ENCODE assay signal across 28 cellular contexts in the genomic region with DNA sequence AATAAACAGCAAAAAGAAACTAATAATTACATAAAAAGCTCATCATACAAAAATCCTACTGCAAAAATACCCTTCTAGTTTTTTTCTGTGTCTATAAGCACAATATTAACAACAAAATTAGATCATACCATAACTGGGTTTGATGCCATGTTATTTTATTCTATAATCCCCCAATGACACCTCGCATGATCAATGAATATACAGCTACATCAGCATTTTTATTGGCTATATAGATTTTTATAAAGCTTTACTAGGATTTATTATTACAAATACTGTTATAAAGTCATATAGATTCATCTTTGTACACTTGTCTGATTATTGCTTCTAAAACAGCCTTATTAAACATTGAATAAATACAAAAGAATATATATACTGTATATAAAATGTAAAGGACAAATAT. TPM values are rescaled to one million over a fixed set of nuclear protein-coding genes. Genes with fewer than 3 reads are reported as not detected.
A peak's percentile ranks its signal among the peaks of the same experiment; 100 is the strongest.
DNase-seq lines count a peak whose midpoint lies in the region; ATAC-seq, FAIRE-seq and TF ChIP-seq lines count a peak whose summit lies in the region.
"Had no signal": no experiment of that assay in that cellular context is flagged by ENCODE, and none has a peak within 500 bp of the region (broad histone marks: within the 10 kb centered on the region; RNA-seq: fewer than 3 reads in every experiment).

No MANE protein-coding gene starts in this region.

- TF ChIP-seq EP300 in HepG2 (IDR thresholded peaks at IDR 0.05; ENCODE audit: low read depth in 2 of 2, low read length in 2 of 2), result no peak
- TF ChIP-seq EP300 in HepG2 (CRISPR knock-in tag; IDR thresholded peaks at IDR 0.05; ENCODE audit: borderline replicate concordance), result no peak
- TF ChIP-seq EP300 in K562 (IDR thresholded peaks at IDR 0.05; ENCODE audit: low read length), result no peak

- in situ Hi-C loops in HepG2 (cut with HindIII; ENCODE audit: extremely low pct_ligation_motif_present, low pct_unique_long_range_greater_than_20kb) (loop anchor here (10.0 kb wide), 1 partner anchor 301 kb away; no protein-coding TSS in a partner anchor), K562 (cut with MboI) (no loop called here)

- no peak for DNase-seq in HepG2 (ENCODE audit: low spot score)
- DNase-seq in right lobe of liver, result no peak
- no peak for DNase-seq in K562 (ENCODE audit: extremely low read depth in 1 of 4, low spot score in 3 of 4)
- no peak for DNase-seq in kidney
- no peak for DNase-seq in NCI-H2171 treated with DMSO at 0.1 percent for 48 hours (lab: John Stamatoyannopoulos, UW)
- DNase-seq in NCI-H524 treated with DMSO at 0.1 percent for 48 hours (lab: John Stamatoyannopoulos, UW), result no peak
- DNase-seq: C1 segment of cervical spinal cord; CD4-positive, alpha-beta memory T cell; CD4-positive, CD25-positive, alpha-beta regulatory T cell; CD8-positive, alpha-beta memory T cell; DMS 273 treated with DMSO at 0.1 percent for 48 hours; DMS153; DMS79; DND-41; EL; GDM1 had no signal

- H3K4me2 ChIP-seq in HepG2 (ENCODE audit: low read depth, low read length) (no peak overlapping the region), K562 (ENCODE audit: insufficient read depth, low read length) (no peak overlapping the region)
- H3K4me2 ChIP-seq: BLaER1 had no signal

- POLR2A ChIA-PET in HepG2 (lab: Yijun Ruan, JAX) (no interaction called here), K562 (lab: Yijun Ruan, JAX) (interaction anchor here (0.5 kb wide), 1 partner anchor 71 kb away, joined by 3 read pairs; no protein-coding TSS in a partner anchor)

- H3K4me1 ChIP-seq in HepG2 (ENCODE audit: insufficient read depth, low read length), result no peaks in the 10 kb centered on the region
- H3K4me1 ChIP-seq in right lobe of liver, result no peaks in the 10 kb centered on the region
- H3K4me1 ChIP-seq in K562 (replicated peaks in 1 of 2; ENCODE audit: control insufficient read depth in 2 of 2, insufficient read depth in 2 of 2, low read length in 2 of 2), result peaks cover 6 to 20% of the 10 kb centered on the region in 2 experiments
- H3K4me1 ChIP-seq in kidney (ENCODE audit: control insufficient read depth in 1 of 2, insufficient read depth in 1 of 2, low read depth in 1 of 2, low read length in 2 of 2), result no peaks in the 10 kb centered on the region
- H3K4me1 ChIP-seq: BE2C, BLaER1 had no signal

- H3K9me3 ChIP-seq in HepG2 (ENCODE audit: low read length) (no peaks in the 10 kb centered on the region), right lobe of liver (no peaks in the 10 kb centered on the region), K562 (replicated peaks; ENCODE audit: control insufficient read depth, insufficient read depth, low read depth, low read length) (no peaks in the 10 kb centered on the region), kidney (ENCODE audit: control insufficient read depth in 1 of 2, low read length in 2 of 2) (no peaks in the 10 kb centered on the region)
- H3K9me3 ChIP-seq: BE2C, BLaER1 had no signal

- CTCF ChIA-PET in HepG2 (lab: Yijun Ruan, JAX; ENCODE audit: low intra/inter-chr PET ratio, low total read pairs), result no interaction called here
- CTCF ChIA-PET in K562 (lab: Yijun Ruan, JAX; ENCODE audit: low intra/inter-chr PET ratio), result interaction anchor here (0.7 to 1.1 kb wide), 3 partner anchors 49 to 101 kb away, joined by 4 to 5 read pairs (median 4); no protein-coding TSS in a partner anchor

- 3% methylated on average over 1 of the region's 1 CpG for WGBS in HepG2 (ENCODE audit: low lambda C conversion rate)
- WGBS in right lobe of liver (ENCODE audit: insufficient coverage, low coverage, low lambda C conversion rate, missing lambda C conversion rate), result 60% methylated on average over 1 of the region's 1 CpG
- 47% methylated on average over 1 of the region's 1 CpG for whole genome bisulfite sequencing in K562 (ENCODE audit: insufficient coverage, low coverage, missing lambda C conversion rate)

- TF ChIP-seq POLR2A in HepG2 (IDR thresholded peaks at IDR 0.05; ENCODE audit: insufficient read depth in 1 of 2, low read depth in 2 of 2, low read length in 2 of 2) (no peak), right lobe of liver (IDR thresholded peaks at IDR 0.05) (no peak), K562 (conservative IDR thresholded peaks at IDR 0.05) (no peak)

- H3K27ac ChIP-seq in HepG2 (ENCODE audit: extremely low read length, insufficient read depth, low read length), result no peak overlapping the region
- no peak overlapping the region for H3K27ac ChIP-seq in right lobe of liver
- no peak overlapping the region for H3K27ac ChIP-seq in K562 (ENCODE audit: extremely low read depth, low read depth, low read length)
- no peak overlapping the region for H3K27ac ChIP-seq in kidney (ENCODE audit: low read depth in 2 of 2, low read length in 2 of 2)
- H3K27ac ChIP-seq: 22Rv1, BLaER1 had no signal

- no peaks in the 10 kb centered on the region for H3K36me3 ChIP-seq in HepG2 (replicated peaks in 1 of 2; ENCODE audit: control insufficient read depth in 1 of 2, insufficient read depth in 2 of 2, low read length in 2 of 2)
- H3K36me3 ChIP-seq in right lobe of liver, result no peaks in the 10 kb centered on the region
- H3K36me3 ChIP-seq in K562 (ENCODE audit: control insufficient read depth, insufficient read depth, low read length), result no peaks in the 10 kb centered on the region
- H3K36me3 ChIP-seq in kidney (ENCODE audit: control insufficient read depth in 1 of 2, insufficient read depth in 2 of 2, low read length in 2 of 2), result no peaks in the 10 kb centered on the region
- H3K36me3 ChIP-seq: BE2C, BLaER1 had no signal

- TF ChIP-seq RAD21 in HepG2 (CRISPR knock-in tag; IDR thresholded peaks at IDR 0.05) (no peak), K562 (CRISPR knock-in tag; conservative IDR thresholded peaks at IDR 0.05 in 1 of 2, IDR thresholded peaks at IDR 0.05 in 1 of 2) (no peak)

- H3K9me1 ChIP-seq in K562 (ENCODE audit: control insufficient read depth, insufficient read depth, low read length), result no peaks in the 10 kb centered on the region

- H4K20me1 ChIP-seq in HepG2 (ENCODE audit: insufficient read depth, low read length) (no peaks in the 10 kb centered on the region), K562 (replicated peaks; ENCODE audit: control insufficient read depth, insufficient read depth, low read length) (no peaks in the 10 kb centered on the region)
- H4K20me1 ChIP-seq: BLaER1 had no signal

- no TSS peak for BruUV-seq in HepG2 (replicated peaks; lab: Mats Ljungman, UMichigan)
- BruUV-seq in K562 (replicated peaks; lab: Mats Ljungman, UMichigan), result no TSS peak

- H2AFZ ChIP-seq in HepG2 (ENCODE audit: low read length), result no peak overlapping the region
- no peak overlapping the region for H2AFZ ChIP-seq in K562 (ENCODE audit: low read depth, low read length)

- intact Hi-C loops in HepG2 (cut with micrococcal nuclease; ENCODE audit: unreplicated experiment), result no loop called here
- intact Hi-C loops in right lobe of liver (cut with DNase I), result no loop called here
- intact Hi-C loops in K562 (cut with micrococcal nuclease), result loop anchor here (1.0 to 2.0 kb wide), 2 partner anchors 89 to 99 kb away; no protein-coding TSS in a partner anchor
- intact Hi-C loops in kidney (cut with DNase I), result no loop called here

- H3K9ac ChIP-seq in HepG2 (ENCODE audit: insufficient read depth, low read depth, low read length) (no peak overlapping the region), K562 (ENCODE audit: insufficient read depth in 1 of 2, low read depth in 2 of 2, low read length in 2 of 2) (no peak overlapping the region), kidney (ENCODE audit: low read length in 2 of 2) (no peak overlapping the region)
- H3K9ac ChIP-seq: BLaER1 had no signal

- ATAC-seq in HepG2, result no peak
- ATAC-seq in right lobe of liver, result no peak
- no peak for ATAC-seq in K562
- ATAC-seq: GM12878 had no signal

- H3K27me3 ChIP-seq in HepG2 (ENCODE audit: control insufficient read depth in 1 of 2, insufficient read depth in 2 of 2, low read length in 2 of 2) (no peaks in the 10 kb centered on the region; a peak in 1 of 5 replicates), right lobe of liver (peaks cover 7% of the 10 kb centered on the region in 2 donors), K562 (ENCODE audit: control insufficient read depth in 2 of 2, insufficient read depth in 2 of 2, low read length in 2 of 2) (peaks cover 19 to 23% of the 10 kb centered on the region in 2 experiments)
- H3K27me3 ChIP-seq: BLaER1 had no signal

- no peak overlapping the region for H3K4me3 ChIP-seq in HepG2 (replicated peaks in 1 of 3; ENCODE audit: insufficient read depth in 1 of 3, low read depth in 2 of 3, low read length in 3 of 3)
- no peak overlapping the region for H3K4me3 ChIP-seq in right lobe of liver
- H3K4me3 ChIP-seq in K562, result no peak overlapping the region
- H3K4me3 ChIP-seq in kidney (ENCODE audit: low read length in 2 of 2), result no peak overlapping the region
- H3K4me3 ChIP-seq: BLaER1, GM12878 had no signal

- FAIRE-seq in HepG2 (lab: Jason Lieb, UNC), result no peak
- FAIRE-seq in K562 (lab: Jason Lieb, UNC), result no peak
- FAIRE-seq in kidney (lab: Jason Lieb, UNC), result peak; percentile 35
- FAIRE-seq: GM12878, GM12892, GM18507 had no signal

- H3K79me2 ChIP-seq in HepG2 (ENCODE audit: insufficient read depth, low read length), result no peaks in the 10 kb centered on the region
- no peaks in the 10 kb centered on the region for H3K79me2 ChIP-seq in K562 (ENCODE audit: control insufficient read depth, insufficient read depth, low read length)

- TF ChIP-seq CTCF in HepG2 (CRISPR knock-in tag; IDR thresholded peaks at IDR 0.05), result no peak
- TF ChIP-seq CTCF in right lobe of liver (IDR thresholded peaks at IDR 0.05), result no peak
- TF ChIP-seq CTCF in K562 (IDR thresholded peaks at IDR 0.05 in 2 of 3, conservative IDR thresholded peaks at IDR 0.05 in 1 of 3; ENCODE audit: insufficient read depth in 2 of 3, low read depth in 1 of 3, low read length in 3 of 3), result no peak
- no peak for TF ChIP-seq CTCF in kidney (IDR thresholded peaks at IDR 0.05; ENCODE audit: borderline replicate concordance, extremely low read depth, insufficient read depth)

RNA-seq across cellular contexts. Expression of a gene that starts 45.1 kb away (rescaled TPM):
- total RNA-seq in HepG2 (2016; rRNA removed; fragmentation: Illumina TruSeq; extraction: Trizol) (not detected in 2 replicates), right lobe of liver (not detected), K562 (2014; rRNA removed) (not detected in 2 replicates), K562 (2014; rRNA removed; fragmentation: Illumina TruSeq; extraction: Trizol) (not detected in 2 replicates), K562 (2015; rRNA removed; fragmentation: Illumina TruSeq; extraction: Trizol) (not detected in 2 replicates), K562 (2021) (not detected in 2 replicates), kidney (0.22 TPM)
- not detected in 2 replicates for total RNA-seq in HepG2 (2016; cell fraction: cytosol; rRNA removed; fragmentation: Illumina TruSeq; extraction: Trizol; ENCODE audit: low read depth)
- total RNA-seq in HepG2 (2016; cell fraction: insoluble cytoplasmic fraction; rRNA removed; fragmentation: Illumina TruSeq; extraction: Trizol), result not detected in 2 replicates
- total RNA-seq in HepG2 (2016; cell fraction: membrane; rRNA removed; fragmentation: Illumina TruSeq; extraction: Trizol), result not detected in 2 replicates
- total RNA-seq in HepG2 (2016; cell fraction: nucleus; rRNA removed; fragmentation: Illumina TruSeq; extraction: Trizol), result not detected in 2 replicates
- polyA plus RNA-seq in HepG2 (2011; rRNA removed) (not detected in 2 replicates), K562 (2011; rRNA removed) (not detected in 2 replicates), K562 (2014; fragmentation: Illumina TruSeq; extraction: Trizol) (not detected in 2 replicates), K562 (2014; fragmentation: Nextera tagmentation; extraction: Ambion mirVana) (not detected), K562 (2014; rRNA removed) (not detected in 2 replicates), kidney (ENCODE audit: insufficient read depth, low read depth, low replicate concordance) (0.13 TPM)
- polyA plus RNA-seq in HepG2 (2011; cell fraction: cytosol; rRNA removed), result not detected in 2 replicates
- polyA plus RNA-seq in HepG2 (2011; cell fraction: nucleus; rRNA removed), result not detected in 2 replicates
- not detected in 2 replicates for polyA plus RNA-seq in HepG2 (2012)
- polyA plus RNA-seq in HepG2 (2016; cell fraction: cytosol; fragmentation: Illumina TruSeq; extraction: Trizol; ENCODE audit: low read depth), result not detected in 2 replicates
- not detected in 2 replicates for polyA plus RNA-seq in HepG2 (2016; cell fraction: insoluble cytoplasmic fraction; fragmentation: Illumina TruSeq; extraction: Trizol; ENCODE audit: low read depth)
- polyA plus RNA-seq in HepG2 (2016; cell fraction: membrane; fragmentation: Illumina TruSeq; extraction: Trizol; ENCODE audit: low read depth), result not detected in 2 replicates
- not detected in 2 replicates for polyA plus RNA-seq in HepG2 (2016; cell fraction: nucleus; fragmentation: Illumina TruSeq; extraction: Trizol; ENCODE audit: insufficient read depth, low read depth)
- not detected in 2 replicates for polyA minus RNA-seq in HepG2 (2011; rRNA and poly(A)+ RNA removed; ENCODE audit: low replicate concordance)
- polyA minus RNA-seq in HepG2 (2011; cell fraction: cytosol; rRNA and poly(A)+ RNA removed), result not detected in 2 replicates
- polyA minus RNA-seq in HepG2 (2011; cell fraction: nucleus; rRNA and poly(A)+ RNA removed), result not detected in 2 replicates
- not detected in 2 replicates for total RNA-seq in K562 (2011; cell fraction: chromatin; rRNA removed; ENCODE audit: low replicate concordance)
- not detected in 2 replicates for total RNA-seq in K562 (2011; cell fraction: nucleolus; rRNA removed)
- total RNA-seq in K562 (2011; cell fraction: nucleoplasm; rRNA removed), result not detected in 2 replicates
- not detected in 2 replicates for polyA plus RNA-seq in K562 (2011; cell fraction: cytosol; rRNA removed)
- polyA plus RNA-seq in K562 (2011; cell fraction: nucleus; rRNA removed), result not detected in 2 replicates
- not detected in 2 replicates for polyA plus RNA-seq in K562 (2012)
- polyA minus RNA-seq in K562 (2011; rRNA and poly(A)+ RNA removed), result not detected in 2 replicates
- polyA minus RNA-seq in K562 (2011; cell fraction: cytosol; rRNA and poly(A)+ RNA removed), result not detected in 2 replicates
- polyA minus RNA-seq in K562 (2011; cell fraction: nucleus; rRNA and poly(A)+ RNA removed), result not detected in 2 replicates
- total RNA-seq: A172; A673; CD4-positive, alpha-beta memory T cell; CD4-positive, CD25-positive, alpha-beta regulatory T cell; CD8-positive, alpha-beta memory T cell; Daoy; G401; GM12878 had no signal
- polyA plus RNA-seq: AG04450; CD14-positive monocyte; CD4-positive, alpha-beta memory T cell; CD4-positive, CD25-positive, alpha-beta regulatory T cell; CD8-positive, alpha-beta memory T cell had no signal
